In genomic region chr1:247277211-247277610, GRCh38 we compare ENCODE assay signal across 29 cellular contexts. TPM values are rescaled to one million over a fixed set of nuclear protein-coding genes. Genes with fewer than 3 reads are reported as not detected.
"Had no signal": no experiment of that assay in that cellular context is flagged by ENCODE, and none has a peak within 500 bp of the region (broad histone marks: within the 10 kb centered on the region; RNA-seq: fewer than 3 reads in every experiment).

No MANE protein-coding gene starts in this region.

- H3K4me1 ChIP-seq: Peyer's patch, SJCRH30 had no signal

- H3K36me3 ChIP-seq: cardiac muscle cell, Peyer's patch, SJCRH30 had no signal

- H3K36me3 Mint-ChIP-seq: brain had no signal

- H3K4me1 Mint-ChIP-seq: activated naive CD4-positive, alpha-beta T cell treated with anti-CD3 and anti-CD28 coated beads, Interleukin-2, amount 50 U/mL, for 24 hours had no signal

- H3K27me3 ChIP-seq: cardiac muscle cell, Peyer's patch, SJCRH30 had no signal

- H3K4me3 Mint-ChIP-seq: activated CD8-positive, alpha-beta T cell treated with anti-CD3 and anti-CD28 coated beads for 36 hours; activated naive CD4-positive, alpha-beta T cell treated with anti-CD3 and anti-CD28 coated beads, Interleukin-2, amount 50 U/mL, for 24 hours; activated T-cell treated with anti-CD3 and anti-CD28 coated beads, Interleukin-2, amount 50 U/mL, for 72 hours; brain had no signal

- DNase-seq: activated CD4-positive, CD25-positive, alpha-beta regulatory T cell; activated CD8-positive, alpha-beta memory T cell treated with anti-CD3 and anti-CD28 coated beads, Interleukin-2, amount 50 U/mL, for 4 hours; activated CD8-positive, alpha-beta T cell treated with anti-CD3 and anti-CD28 coated beads for 36 hours; activated T-cell treated with anti-CD3 and anti-CD28 coated beads, Interleukin-2, amount 50 U/mL, for 72 hours; aorta; MV-4-11; NCI-H1092 treated with DMSO at 0.1 percent for 48 hours; NCI-H1417 treated with DMSO at 0.1 percent for 48 hours; NCI-H1694; NCI-H2029; NCI-H345; NCI-H510A; NCI-H526 treated with DMSO at 0.1 percent for 48 hours; NCI-H82; NK-92 treated with Interleukin-12 subunit alpha and Interleukin-12 subunit beta, amount 100 ng/mL, for 24 hours; OCI-M1; Peyer's patch; Right ventricle myocardium superior; SJCRH30; SK-N-SH; T-helper 1 cell had no signal

- H3K27ac Mint-ChIP-seq: activated CD8-positive, alpha-beta T cell treated with anti-CD3 and anti-CD28 coated beads for 36 hours; activated naive CD4-positive, alpha-beta T cell treated with anti-CD3 and anti-CD28 coated beads, Interleukin-2, amount 50 U/mL, for 24 hours; activated T-cell treated with anti-CD3 and anti-CD28 coated beads, Interleukin-2, amount 50 U/mL, for 72 hours had no signal

- H3K9ac ChIP-seq: KMS-11, SK-N-SH had no signal

- H3K9me3 ChIP-seq: SJCRH30, SK-N-SH had no signal

- H3K4me3 ChIP-seq: cardiac muscle cell, Peyer's patch, SJCRH30 had no signal

- H3K27ac ChIP-seq: cardiac muscle cell, KMS-11, Peyer's patch, RWPE1, SJCRH30, VCaP had no signal

- H3K9me3 Mint-ChIP-seq: activated CD8-positive, alpha-beta T cell treated with anti-CD3 and anti-CD28 coated beads for 36 hours; activated naive CD4-positive, alpha-beta T cell treated with anti-CD3 and anti-CD28 coated beads, Interleukin-2, amount 50 U/mL, for 24 hours had no signal

- H3K27me3 Mint-ChIP-seq: activated CD8-positive, alpha-beta T cell treated with anti-CD3 and anti-CD28 coated beads for 36 hours; activated naive CD4-positive, alpha-beta T cell treated with anti-CD3 and anti-CD28 coated beads, Interleukin-2, amount 50 U/mL, for 24 hours; brain had no signal

- H3K4me2 ChIP-seq: KMS-11, SK-N-SH had no signal

- ATAC-seq: activated CD8-positive, alpha-beta T cell treated with anti-CD3 and anti-CD28 coated beads for 36 hours; activated T-cell treated with anti-CD3 and anti-CD28 coated beads, Interleukin-2, amount 50 U/mL, for 72 hours had no signal

RNA-seq across cellular contexts. Expression of gene VN1R5, which starts 21.3 kb away (rescaled TPM):
- total RNA-seq: activated CD8-positive, alpha-beta T cell treated with anti-CD3 and anti-CD28 coated beads for 36 hours; activated T-cell treated with anti-CD3 and anti-CD28 coated beads, Interleukin-2, amount 50 U/mL, for 72 hours; aorta; cardiac muscle cell; MCF 10A; Peyer's patch; Right ventricle myocardium superior; SJCRH30; T-helper 2 cell treated with Interferon-gamma antibody and Interleukin-4, amounts not matched to agents 100 ng/mL and 5 ng/mL, for 36 hours had no signal
- polyA plus RNA-seq: aorta, cardiac muscle cell, SK-N-SH had no signal
